1 cellular context compared by ENCODE assay signal in genomic region chr22:40950888-40951794, GRCh38.
TF ChIP-seq lines count a peak whose summit lies in the region.

Gene RBX1 (plus strand): TSS chr22:40951378. CDS start chr22:40951399, 21 bp downstream.

TF ChIP-seq in HepG2, 621 proteins besides CTCF, POLR2A, EP300 and RAD21 (continued from another document and continues in another):
- peak; percentile 73; the same call in 1 of the 2 replicates for TF ChIP-seq SMAD3 (CRISPR knock-in tag; IDR thresholded peaks at IDR 0.05)
- TF ChIP-seq ZSCAN25 (CRISPR knock-in tag; IDR thresholded peaks at IDR 0.05) = peak; percentile 65
- TF ChIP-seq RAD51 (IDR thresholded peaks at IDR 0.05; ENCODE audit: borderline replicate concordance) = peak; percentile 78
- no peak for TF ChIP-seq CBX2 (IDR thresholded peaks at IDR 0.05; ENCODE audit: low read depth, low read length)
- TF ChIP-seq CBX2 (CRISPR knock-in tag; IDR thresholded peaks at IDR 0.05; ENCODE audit: low read depth) = no peak
- TF ChIP-seq NR1H2 (CRISPR knock-in tag; IDR thresholded peaks at IDR 0.05; ENCODE audit: borderline replicate concordance, low read depth) = no peak
- TF ChIP-seq PCBP1 (IDR thresholded peaks at IDR 0.05; ENCODE audit: borderline replicate concordance, low read depth, low read length) = peak; percentile 94; the same call in 1 of the 2 replicates
- TF ChIP-seq HIVEP1 (CRISPR knock-in tag; IDR thresholded peaks at IDR 0.05) = peak; percentile 20; the same call in 1 of the 2 replicates
- TF ChIP-seq RFX3 (CRISPR knock-in tag; IDR thresholded peaks at IDR 0.05) = no peak
- no peak for TF ChIP-seq IRX3 (CRISPR knock-in tag; IDR thresholded peaks at IDR 0.05; ENCODE audit: borderline replicate concordance, low read depth)
- TF ChIP-seq TOPORS (CRISPR knock-in tag; IDR thresholded peaks at IDR 0.05) = no peak
- TF ChIP-seq SMC3 (IDR thresholded peaks at IDR 0.05; ENCODE audit: low read length) = no peak
- TF ChIP-seq ZNF160 (CRISPR knock-in tag; IDR thresholded peaks at IDR 0.05) = no peak; the same call in 1 of the 2 replicates
- TF ChIP-seq ZNF101 (CRISPR knock-in tag; IDR thresholded peaks at IDR 0.05; ENCODE audit: borderline replicate concordance, low read depth) = no peak
- TF ChIP-seq ARID5B (CRISPR knock-in tag; IDR thresholded peaks at IDR 0.05) = peak; percentile 21; the same call in 1 of the 2 replicates
- 0 out of 2 replicates have a peak, but pooled peaks have one; percentile 58 for TF ChIP-seq SATB2 (CRISPR knock-in tag; IDR thresholded peaks at IDR 0.05)
- no peak for TF ChIP-seq SOX13 (IDR thresholded peaks at IDR 0.05)
- no peak; a peak in 1 of 4 replicates for TF ChIP-seq SOX13 (CRISPR knock-in tag; conservative IDR thresholded peaks at IDR 0.05 in 1 of 2, IDR thresholded peaks at IDR 0.05 in 1 of 2)
- TF ChIP-seq ZFP82 (CRISPR knock-in tag; IDR thresholded peaks at IDR 0.05; ENCODE audit: borderline replicate concordance) = 0 out of 2 replicates have a peak, but pooled peaks have one; percentile 50
- TF ChIP-seq HINFP (CRISPR knock-in tag; IDR thresholded peaks at IDR 0.05; ENCODE audit: low read depth) = no peak
- TF ChIP-seq ELK4 (CRISPR knock-in tag; IDR thresholded peaks at IDR 0.05; ENCODE audit: borderline replicate concordance) = no peak
- TF ChIP-seq ATF4 (CRISPR knock-in tag; IDR thresholded peaks at IDR 0.05) = no peak
- no peak for TF ChIP-seq JUND (CRISPR knock-in tag; IDR thresholded peaks at IDR 0.05)
- peak; percentile 63 for TF ChIP-seq ZNF704 (CRISPR knock-in tag; IDR thresholded peaks at IDR 0.05; ENCODE audit: borderline replicate concordance)
- TF ChIP-seq ZNF619 (CRISPR knock-in tag; IDR thresholded peaks at IDR 0.05) = no peak; the same call in 1 of the 2 replicates
- peak; percentile 93 for TF ChIP-seq SP2 (CRISPR knock-in tag; IDR thresholded peaks at IDR 0.05)
- TF ChIP-seq ZNF24 (IDR thresholded peaks at IDR 0.05) = no peak
- 0 out of 2 replicates have a peak, but pooled peaks have one; percentile 30 for TF ChIP-seq MXD4 (CRISPR knock-in tag; IDR thresholded peaks at IDR 0.05)
- TF ChIP-seq ZFP36L1 (CRISPR knock-in tag; IDR thresholded peaks at IDR 0.05) = 0 out of 2 replicates have a peak, but pooled peaks have one; percentile 48
- TF ChIP-seq ZNF710 (CRISPR knock-in tag; IDR thresholded peaks at IDR 0.05; ENCODE audit: borderline replicate concordance) = no peak
- TF ChIP-seq STAT6 (CRISPR knock-in tag; IDR thresholded peaks at IDR 0.05; ENCODE audit: borderline replicate concordance) = no peak
- TF ChIP-seq HOXA3 (CRISPR knock-in tag; IDR thresholded peaks at IDR 0.05) = peak; percentile 16
- TF ChIP-seq KLF15 (CRISPR knock-in tag; IDR thresholded peaks at IDR 0.05; ENCODE audit: borderline replicate concordance) = no peak
- no peak for TF ChIP-seq ZNF44 (CRISPR knock-in tag; IDR thresholded peaks at IDR 0.05)
- TF ChIP-seq SNRNP70 (IDR thresholded peaks at IDR 0.05; ENCODE audit: low read depth, low read length) = no peak
- peak; percentile 23 for TF ChIP-seq ZBED4 (CRISPR knock-in tag; IDR thresholded peaks at IDR 0.05; ENCODE audit: borderline replicate concordance)
- no peak for TF ChIP-seq PCBP2 (optimal IDR thresholded peaks at IDR 0.05; ENCODE audit: low read depth, low read length, poor library complexity, severe bottlenecking)
- TF ChIP-seq NFIB (CRISPR knock-in tag; IDR thresholded peaks at IDR 0.05; ENCODE audit: borderline replicate concordance) = no peak
- TF ChIP-seq ATF5 (CRISPR knock-in tag; IDR thresholded peaks at IDR 0.05; ENCODE audit: low read depth) = no peak
- TF ChIP-seq PAX8 (CRISPR knock-in tag; IDR thresholded peaks at IDR 0.05; ENCODE audit: borderline replicate concordance) = no peak
- peak; percentile 30; the same call in 1 of the 2 replicates for TF ChIP-seq THRA (CRISPR knock-in tag; IDR thresholded peaks at IDR 0.05; ENCODE audit: borderline replicate concordance)
- TF ChIP-seq ZNF441 (CRISPR knock-in tag; IDR thresholded peaks at IDR 0.05; ENCODE audit: borderline replicate concordance) = no peak
- no peak for TF ChIP-seq NCOA1 (CRISPR knock-in tag; IDR thresholded peaks at IDR 0.05)
- peak; percentile 98 for TF ChIP-seq KDM5A (IDR thresholded peaks at IDR 0.05; ENCODE audit: borderline replicate concordance, low read length)
